Comparison of ENCODE assay signal across 8 cellular contexts in the genomic region with DNA sequence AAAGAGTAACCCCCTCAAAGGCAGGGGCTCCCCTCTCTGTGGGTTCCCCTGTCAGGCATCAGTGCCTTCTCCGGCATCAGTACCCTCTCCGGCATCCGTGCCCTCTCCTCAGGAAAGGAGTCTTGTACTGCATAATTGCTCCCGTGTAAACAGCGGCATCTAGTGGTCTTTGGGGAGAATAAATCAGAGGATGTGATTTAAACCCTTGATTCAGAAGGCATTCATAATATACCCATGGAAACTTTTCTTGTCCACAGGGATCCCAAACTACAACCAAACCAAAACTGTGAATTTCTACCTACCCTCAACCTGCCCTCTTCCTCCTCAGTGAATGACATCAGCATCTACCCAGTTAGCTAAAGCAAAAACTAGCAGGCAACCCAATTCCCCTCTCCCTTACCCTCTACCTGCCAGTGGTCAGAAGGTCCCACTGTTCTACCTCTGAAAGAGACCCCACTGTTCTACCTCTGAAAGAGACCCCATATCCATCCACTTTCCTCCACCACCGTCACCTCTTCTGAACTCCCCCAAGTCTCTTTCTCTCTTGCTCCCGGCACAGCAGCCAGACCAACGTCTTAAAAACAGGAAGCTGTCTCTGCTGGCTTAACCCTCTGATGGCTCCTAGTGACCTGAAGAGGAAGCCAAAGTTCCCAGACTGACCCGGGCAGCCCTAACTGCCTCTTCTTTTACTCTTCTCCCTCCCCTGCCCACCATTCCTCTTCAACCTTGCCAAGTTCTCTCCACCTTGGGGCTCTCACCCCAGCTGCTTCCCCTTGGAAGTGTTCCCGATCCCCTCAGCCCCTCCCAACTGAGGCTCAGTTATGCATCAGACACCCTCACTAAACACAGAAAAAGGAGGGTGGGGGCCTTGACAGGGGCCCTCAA. TPM values are rescaled to one million over a fixed set of nuclear protein-coding genes. Genes with fewer than 3 reads are reported as not detected.
DNase-seq lines count a peak whose midpoint lies in the region; ATAC-seq, FAIRE-seq and TF ChIP-seq lines count a peak whose summit lies in the region.

No MANE protein-coding gene starts in this region.

- peaks cover 0 to 34% of the 10 kb centered on the region in 2 donors for H3K36me3 ChIP-seq in adrenal gland (replicated peaks in 1 of 2)
- no peaks in the 10 kb centered on the region for H3K36me3 ChIP-seq in pancreas

- intact Hi-C loops in adrenal gland (cut with DNase I) = no loop called here
- intact Hi-C loops in Right ventricle myocardium superior (cut with DNase I) = loop anchor here (5.0 kb wide), 1 partner anchor 103 kb away; the partner anchor contains the start of gene SNAI1
- intact Hi-C loops in pancreas (cut with DNase I) = no loop called here

- peak; percentile 69 to 83 (median 72) for TF ChIP-seq CTCF in adrenal gland (IDR thresholded peaks at IDR 0.05)
- TF ChIP-seq CTCF in pancreas (IDR thresholded peaks at IDR 0.05) = peak in 3 of 4 donors; percentile 52 to 60 (median 58)

- H3K27me3 ChIP-seq in adrenal gland (no peaks in the 10 kb centered on the region), pancreas (no peaks in the 10 kb centered on the region)

- ATAC-seq in Right ventricle myocardium superior (ENCODE audit: poor library complexity) = peak; percentile 76
- peak; percentile 71 to 91 (median 84) for ATAC-seq in pancreas
- no peak for ATAC-seq in HG03469 (IDR thresholded peaks at IDR 0.05; ENCODE audit: unreplicated experiment)
- no peak for ATAC-seq in GM21619 (IDR thresholded peaks at IDR 0.05; ENCODE audit: unreplicated experiment)

- H3K4me3 ChIP-seq in adrenal gland = peak overlapping the region in 1 of 4 donors; percentile 39
- H3K4me3 ChIP-seq in pancreas = no peak overlapping the region

- FAIRE-seq in pancreas (lab: Jason Lieb, UNC) = no peak

- DNase-seq in ELF-1 (ENCODE audit: low read depth, low spot score) (peak; percentile 42), KG1 (lab: John Stamatoyannopoulos, UW) (peak; percentile 65), OCI-M1 (lab: John Stamatoyannopoulos, UW) (peak; percentile 84), adrenal gland (peak in 4 of 7 donors; percentile 46 to 53 (median 47)), Right ventricle myocardium superior (peak; percentile 40), pancreas (peak in 1 of 6 donors; percentile 32)

- WGBS in adrenal gland, 4 donors = 2 to 7% (median 3%) methylated on average over 7 to 10 of the region's 10 CpGs
- 16 to 17% methylated on average over 10 of the region's 10 CpGs for WGBS in pancreas, 2 donors

- TF ChIP-seq POLR2A in adrenal gland (IDR thresholded peaks at IDR 0.05) = no peak

- no peaks in the 10 kb centered on the region for H3K9me3 ChIP-seq in adrenal gland (replicated peaks in 1 of 3)
- no peaks in the 10 kb centered on the region for H3K9me3 ChIP-seq in pancreas

- H3K4me1 ChIP-seq in adrenal gland (replicated peaks in 1 of 2) (peaks cover 7 to 16% of the 10 kb centered on the region in 2 donors), pancreas (peaks cover 4 to 8% (median 5%) of the 10 kb centered on the region in 3 donors)

- H3K27ac ChIP-seq in adrenal gland = peak overlapping the region in 3 of 5 donors; percentile 15 to 69 (median 56)
- H3K27ac ChIP-seq in pancreas = no peak overlapping the region

RNA-seq across cellular contexts. Expression of gene UBE2V1, which starts 27.2 kb away (rescaled TPM):
- total RNA-seq in adrenal gland = 100 to 1,000 TPM in 2 of 8 donors, 10 to 100 TPM in 6; 57.4 to 123 (median 79.4) TPM
- 100 to 1,000 TPM in 1 of 3 donors, 10 to 100 TPM in 2; 78.7 to 242 (median 80.0) TPM for polyA plus RNA-seq in adrenal gland
- total RNA-seq in Right ventricle myocardium superior = 77.8 TPM
- 10 to 100 TPM; 43.6 to 61.7 (median 53.3) TPM for total RNA-seq in pancreas
- 10 to 100 TPM; 37.9 to 59.3 TPM for polyA plus RNA-seq in pancreas

Comparison
In these comparisons a context has a peak if more than half of its experiments do, and no peak if none do; other contexts are left out.
1. H3K27ac ChIP-seq: peak in adrenal gland (3 of 5); none in pancreas (0 of 4).
2. ATAC-seq: peak in Right ventricle myocardium superior (single experiment) and pancreas (4 of 4); none in HG03469 (single experiment) and GM21619 (single experiment).